Comparison of ENCODE assay signal across 2 cellular contexts in the genomic region with DNA sequence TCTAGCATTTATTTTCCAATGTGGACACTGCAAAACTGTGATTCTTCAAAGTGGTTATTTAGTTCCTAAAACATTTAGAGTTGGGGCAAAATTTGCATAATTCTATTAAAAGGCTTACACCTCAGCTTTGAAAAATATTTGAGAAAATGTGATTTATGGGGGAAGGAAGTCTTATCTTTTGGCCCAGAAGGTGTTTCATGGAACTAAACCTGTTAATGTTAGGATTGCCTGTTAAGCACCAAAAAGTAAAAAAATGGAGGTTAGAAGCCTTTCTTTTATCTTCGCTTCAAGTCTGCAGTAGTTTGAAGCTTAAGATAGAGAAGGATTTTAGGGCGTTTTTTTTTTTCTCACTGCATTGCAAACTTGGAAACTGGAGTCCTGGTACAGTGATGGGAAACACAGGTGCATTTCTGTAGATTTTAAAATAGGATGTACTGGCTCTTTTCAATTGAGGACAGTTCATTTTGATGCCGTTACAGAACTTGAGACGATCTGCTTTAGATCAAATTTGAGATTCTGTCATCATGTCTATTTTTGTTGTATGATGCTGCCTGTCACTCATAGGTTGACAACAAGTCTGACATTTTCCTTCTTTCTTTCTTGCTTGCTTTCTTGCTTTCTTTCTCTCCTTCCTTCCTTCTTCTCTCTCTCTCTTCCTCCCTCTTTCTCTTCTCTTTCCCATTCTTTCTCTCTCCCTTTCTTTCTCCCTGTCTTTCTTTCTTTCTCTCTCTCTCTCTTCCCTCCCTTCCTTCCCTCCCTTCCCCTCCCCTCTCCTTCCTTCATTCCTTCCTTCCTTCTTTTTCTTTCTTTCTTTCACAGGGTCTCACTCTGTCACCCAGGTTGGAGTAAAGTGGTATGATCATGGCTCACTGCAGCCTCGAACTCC.
TF ChIP-seq lines count a peak whose summit lies in the region.

No MANE protein-coding gene starts in this region.

TF ChIP-seq in HEK293, 187 proteins besides CTCF, POLR2A, EP300 and RAD21 (continued from another document):
- TF ChIP-seq SALL2 (tag by site-specific recombination; IDR thresholded peaks at IDR 0.05; ENCODE audit: borderline replicate concordance) (0 out of 2 replicates have a peak, but pooled peaks have one; percentile 53), ZNF514 (tag by site-specific recombination; IDR thresholded peaks at IDR 0.05) (no peak), ZNF146 (tag by site-specific recombination; IDR thresholded peaks at IDR 0.05) (no peak), ZNF214 (tag by site-specific recombination; IDR thresholded peaks at IDR 0.05; ENCODE audit: borderline replicate concordance) (no peak), ZFP69B (tag by site-specific recombination; IDR thresholded peaks at IDR 0.05) (no peak)
TF ChIP-seq in HEK293: peak in this region for 2.

TF ChIP-seq in neural cell, 6 proteins besides CTCF, POLR2A, EP300 and RAD21 (continued from another document):
- TF ChIP-seq SMC3 (conservative IDR thresholded peaks at IDR 0.05; ENCODE audit: poor library complexity): no peak
